In genomic region chr17:76074390-76075363, GRCh38 we compare ENCODE assay signal across 9 cellular contexts. TPM values are rescaled to one million over a fixed set of nuclear protein-coding genes. Genes with fewer than 3 reads are reported as not detected.
DNase-seq lines count a peak whose midpoint lies in the region; ATAC-seq and TF ChIP-seq lines count a peak whose summit lies in the region.
"Had no signal": no experiment of that assay in that cellular context is flagged by ENCODE, and none has a peak within 500 bp of the region (broad histone marks: within the 10 kb centered on the region; RNA-seq: fewer than 3 reads in every experiment).

GALR2 (plus strand) TSS chr17:76074781; CDS start chr17:76074884, 103 bp downstream.

- TF ChIP-seq CTCF in WTC11 (IDR thresholded peaks at IDR 0.05) (no peak), stomach (IDR thresholded peaks at IDR 0.05) (no peak)

- H3K36me3 Mint-ChIP-seq in activated naive CD4-positive, alpha-beta T cell treated with anti-CD3 and anti-CD28 coated beads, Interleukin-2, amount 10 ng/mL, durations not matched to agents 7 days and 5 days = peaks cover 5% of the 10 kb centered on the region
- H3K36me3 Mint-ChIP-seq in WTC11 = no peaks in the 10 kb centered on the region
- H3K36me3 Mint-ChIP-seq in immature natural killer cell = no peaks in the 10 kb centered on the region

- intact Hi-C loops in stomach (cut with DNase I; ENCODE audit: low total_unique reads) = no loop called here

- H3K27ac Mint-ChIP-seq in activated naive CD4-positive, alpha-beta T cell treated with anti-CD3 and anti-CD28 coated beads, Interleukin-2, amount 10 ng/mL, durations not matched to agents 7 days and 5 days = peak within 1 kb of the TSS; percentile 29
- H3K27ac Mint-ChIP-seq in WTC11 (no peak within 1 kb of the TSS), immature natural killer cell (peak within 1 kb of the TSS in 1 of 6 donors; percentile 13)

- DNase-seq in activated naive CD4-positive, alpha-beta T cell treated with anti-CD3 and anti-CD28 coated beads, Interleukin-2, amount 10 ng/mL, durations not matched to agents 7 days and 5 days = peak; percentile 41
- DNase-seq in activated naive CD4-positive, alpha-beta T cell (lab: John Stamatoyannopoulos, UW) = no peak
- peak; percentile 75 for DNase-seq in WTC11 (ENCODE audit: low spot score)
- no peak for DNase-seq in immature natural killer cell
- DNase-seq in stomach = no peak
- no peak for DNase-seq in cerebellar nuclear complex (lab: John Stamatoyannopoulos, UW)
- DNase-seq in germinal center (ENCODE audit: low spot score) = no peak
- DNase-seq: anterior cingulate cortex had no signal

- H3K27me3 Mint-ChIP-seq in activated naive CD4-positive, alpha-beta T cell treated with anti-CD3 and anti-CD28 coated beads, Interleukin-2, amount 10 ng/mL, durations not matched to agents 7 days and 5 days = peaks cover 70% of the 10 kb centered on the region
- peaks cover 64% of the 10 kb centered on the region for H3K27me3 Mint-ChIP-seq in WTC11 (ENCODE audit: low read depth)
- H3K27me3 Mint-ChIP-seq in immature natural killer cell (ENCODE audit: low read depth in 3 of 3) = peaks cover 22 to 40% (median 26%) of the 10 kb centered on the region in 3 donors

- peak within 1 kb of the TSS in 3 of 4 donors; percentile 1 to 36 (median 12) for H3K4me3 ChIP-seq in stomach

- no peaks in the 10 kb centered on the region for H3K9me3 ChIP-seq in stomach

- H3K36me3 ChIP-seq in stomach = peaks cover 0 to 8% (median 6%) of the 10 kb centered on the region in 4 donors

- POLR2A ChIA-PET in WTC11 (lab: Charles Lee) = interaction anchor here (0.5 kb wide), 1 partner anchor 96 kb away, joined by 3 read pairs; no protein-coding TSS in a partner anchor

- TF ChIP-seq POLR2A in stomach (IDR thresholded peaks at IDR 0.05) = no peak

- TF ChIP-seq EP300 in stomach (IDR thresholded peaks at IDR 0.05) = no peak

- WGBS in stomach, 5 donors = 4 to 8% (median 4%) methylated on average over 33 to 92 of the region's 92 CpGs

- ATAC-seq in WTC11 (peak; percentile 34), HG03139 (IDR thresholded peaks at IDR 0.05; ENCODE audit: unreplicated experiment) (no peak)

- H3K4me3 Mint-ChIP-seq in activated naive CD4-positive, alpha-beta T cell treated with anti-CD3 and anti-CD28 coated beads, Interleukin-2, amount 10 ng/mL, durations not matched to agents 7 days and 5 days = peak within 1 kb of the TSS; percentile 59
- H3K4me3 Mint-ChIP-seq in WTC11 (peak within 1 kb of the TSS; percentile 86), immature natural killer cell (peak within 1 kb of the TSS in 4 of 5 donors; percentile 8 to 69 (median 22))

- no peak within 1 kb of the TSS for H3K27ac ChIP-seq in stomach

- H3K4me1 Mint-ChIP-seq in activated naive CD4-positive, alpha-beta T cell treated with anti-CD3 and anti-CD28 coated beads, Interleukin-2, amount 10 ng/mL, durations not matched to agents 7 days and 5 days = peaks cover 58% of the 10 kb centered on the region
- H3K4me1 Mint-ChIP-seq in WTC11 (peaks cover 43% of the 10 kb centered on the region), immature natural killer cell (peaks cover 40 to 42% of the 10 kb centered on the region in 2 donors)

- no peaks in the 10 kb centered on the region for H3K9me3 Mint-ChIP-seq in activated naive CD4-positive, alpha-beta T cell treated with anti-CD3 and anti-CD28 coated beads, Interleukin-2, amount 10 ng/mL, durations not matched to agents 7 days and 5 days
- H3K9me3 Mint-ChIP-seq in WTC11 (no peaks in the 10 kb centered on the region), immature natural killer cell (no peaks in the 10 kb centered on the region)

- CTCF ChIA-PET in activated naive CD4-positive, alpha-beta T cell treated with anti-CD3 and anti-CD28 coated beads, Interleukin-2, amount 10 ng/mL, durations not matched to agents 7 days and 5 days (lab: Charles Lee) = interaction anchor here (1.2 to 1.3 kb wide), 2 partner anchors 60 to 62 kb away, joined by 4 to 5 read pairs; no protein-coding TSS in a partner anchor
- CTCF ChIA-PET in WTC11 (lab: Charles Lee) = interaction anchor here (0.8 to 4.9 kb wide), 19 partner anchors 9 to 228 kb away, joined by 3 to 43 read pairs (median 4); partner anchors contain the start of genes CDK3, FBF1 and TRIM65

- peaks cover 47 to 75% (median 69%) of the 10 kb centered on the region in 4 donors for H3K4me1 ChIP-seq in stomach

- peaks cover 40 to 64% (median 62%) of the 10 kb centered on the region in 3 donors for H3K27me3 ChIP-seq in stomach

TF ChIP-seq in WTC11, 78 proteins besides CTCF, POLR2A, EP300 and RAD21 (continues in another document):
- TF ChIP-seq ATF2 (CRISPR knock-in tag; IDR thresholded peaks at IDR 0.05; ENCODE audit: borderline replicate concordance, low read depth) (no peak), ELF4 (CRISPR knock-in tag; IDR thresholded peaks at IDR 0.05; ENCODE audit: low read depth) (no peak), TEAD1 (CRISPR knock-in tag; IDR thresholded peaks at IDR 0.05) (no peak), KAT7 (CRISPR knock-in tag; IDR thresholded peaks at IDR 0.05; ENCODE audit: borderline replicate concordance) (no peak), SOX15 (CRISPR knock-in tag; IDR thresholded peaks at IDR 0.05) (no peak), ATF6 (CRISPR knock-in tag; IDR thresholded peaks at IDR 0.05) (no peak), FOXP4 (CRISPR knock-in tag; IDR thresholded peaks at IDR 0.05) (no peak), NR2C2 (CRISPR knock-in tag; IDR thresholded peaks at IDR 0.05) (no peak), E2F4 (CRISPR knock-in tag; IDR thresholded peaks at IDR 0.05; ENCODE audit: borderline replicate concordance, low read depth) (no peak), MYBL2 (CRISPR knock-in tag; IDR thresholded peaks at IDR 0.05) (0 out of 2 replicates have a peak, but pooled peaks have one; percentile 6), ZNF121 (CRISPR knock-in tag; IDR thresholded peaks at IDR 0.05) (no peak)

RNA-seq across cellular contexts. Expression of gene GALR2, which starts in this region (rescaled TPM):
- 1.7 to 2.9 TPM (median 2.0 TPM) in 3 replicates for total RNA-seq in WTC11 (2021)
- under 1 TPM in 1 of 3 donors, not detected in 2; 0.18 TPM for polyA plus RNA-seq in immature natural killer cell
- total RNA-seq in stomach = not detected
- under 1 TPM in 1 of 3 donors, not detected in 2; 0.48 TPM for polyA plus RNA-seq in stomach

Comparison
In these comparisons a context has a peak if more than half of its experiments do, and no peak if none do; other contexts are left out.
1. DNase-seq: peak in activated naive CD4-positive, alpha-beta T cell treated with anti-CD3 and anti-CD28 coated beads, Interleukin-2, amount 10 ng/mL, durations not matched to agents 7 days and 5 days (single experiment) and WTC11 (single experiment); none in activated naive CD4-positive, alpha-beta T cell (0 of 4), immature natural killer cell (0 of 3), stomach (single experiment), cerebellar nuclear complex (0 of 2) and germinal center (single experiment).
2. H3K4me3 Mint-ChIP-seq: peak in every context shown above with its lines; median percentile 86 in WTC11; 59 in activated naive CD4-positive, alpha-beta T cell treated with anti-CD3 and anti-CD28 coated beads, Interleukin-2, amount 10 ng/mL, durations not matched to agents 7 days and 5 days; 22 in immature natural killer cell.